ENCODE assay signal across 8 cellular contexts in the genomic region with DNA sequence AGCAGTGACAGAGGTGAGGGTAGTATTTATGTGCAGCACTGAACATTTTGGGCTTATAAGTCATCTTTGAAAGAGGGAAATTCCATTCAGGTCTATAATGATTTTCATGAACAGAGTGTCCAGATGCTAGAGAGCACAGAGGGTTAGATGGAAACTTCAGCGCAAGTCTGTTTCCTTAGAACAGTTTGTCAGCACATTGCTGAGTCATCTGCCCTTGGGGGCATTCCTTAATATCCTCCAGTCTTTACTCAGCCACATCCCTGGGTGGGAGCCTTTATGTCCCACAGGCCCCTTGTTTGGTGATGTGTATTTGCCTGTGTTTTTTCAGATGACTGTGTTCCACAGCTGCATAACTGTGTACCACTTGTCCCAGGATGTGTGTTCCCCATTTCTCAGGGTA.
DNase-seq lines count a peak whose midpoint lies in the region; ATAC-seq, FAIRE-seq and TF ChIP-seq lines count a peak whose summit lies in the region.

No MANE protein-coding gene starts in this region.

- 12 to 17% methylated on average over 1 of the region's 1 CpG for WGBS in lower leg skin, 2 donors

- no peak overlapping the region for H3K4me3 ChIP-seq in epithelial cell of esophagus (ENCODE audit: low read length)
- H3K4me3 ChIP-seq in lower leg skin (ENCODE audit: low read depth, poor library complexity, severe bottlenecking) = no peak overlapping the region

- no peak for FAIRE-seq in GM19239 (lab: Jason Lieb, UNC)

- peak; percentile 93 for DNase-seq in Daoy (ENCODE audit: low read depth)
- DNase-seq in NCI-H460 (ENCODE audit: extremely low read depth, low read depth) = peak; percentile 64
- peak; percentile 84 for DNase-seq in epithelial cell of esophagus (ENCODE audit: low read depth)
- DNase-seq in myocyte (ENCODE audit: low read depth) = peak; percentile 60
- DNase-seq in lower leg skin (ENCODE audit: low spot score in 2 of 2) = no peak
- DNase-seq in middle frontal gyrus (ENCODE audit: extremely low spot score, low spot score) = no peak
- no peak for DNase-seq in GM19239 (ENCODE audit: insufficient read length, low spot score)

- intact Hi-C loops in lower leg skin (cut with DNase I; ENCODE audit: low total_unique reads) = no loop called here

- no peak for TF ChIP-seq POLR2A in lower leg skin (IDR thresholded peaks at IDR 0.05)

- no peak for TF ChIP-seq CTCF in epithelial cell of esophagus (IDR thresholded peaks at IDR 0.05; ENCODE audit: insufficient read depth, low read depth, low read length, missing control alignments)
- TF ChIP-seq CTCF in lower leg skin (IDR thresholded peaks at IDR 0.05) = no peak

- ATAC-seq in HG03378 (IDR thresholded peaks at IDR 0.05; ENCODE audit: unreplicated experiment) = no peak

Comparison
In these comparisons a context has a peak if more than half of its experiments do, and no peak if none do; other contexts are left out.
1. DNase-seq: peak in Daoy (single experiment), NCI-H460 (single experiment), epithelial cell of esophagus (single experiment) and myocyte (single experiment); none in lower leg skin (0 of 2), middle frontal gyrus (single experiment) and GM19239 (single experiment).